8 cellular contexts compared by ENCODE assay signal in genomic region chr13:30395192-30396158, GRCh38. TPM values are rescaled to one million over a fixed set of nuclear protein-coding genes. Genes with fewer than 3 reads are reported as not detected.
A peak's percentile ranks its signal among the peaks of the same experiment; 100 is the strongest.
DNase-seq lines count a peak whose midpoint lies in the region; ATAC-seq and TF ChIP-seq lines count a peak whose summit lies in the region.

No MANE protein-coding gene starts in this region.

- peaks cover 22% of the 10 kb centered on the region for H3K4me1 Mint-ChIP-seq in WTC11

- H3K27ac ChIP-seq in cingulate gyrus (ENCODE audit: low read depth, low read length) = peak overlapping the region; percentile 87

- peaks cover 6% of the 10 kb centered on the region; the same call in 1 of the 2 replicates for H3K27me3 Mint-ChIP-seq in WTC11 (ENCODE audit: low read depth)

- DNase-seq in 8988T (peak; percentile 37), NCI-H2196 treated with DMSO at 0.1 percent for 48 hours (lab: John Stamatoyannopoulos, UW; ENCODE audit: unreplicated experiment) (peak; percentile 9), WTC11 (ENCODE audit: low spot score) (peak; percentile 48), kidney epithelial cell (ENCODE audit: low read depth) (peak; percentile 89)
- peak; percentile 39 to 51 (median 45) for DNase-seq in stimulated activated CD4-positive, alpha-beta T cell treated with anti-CD3 and anti-CD28 coated beads, Interleukin-12 subunit alpha, Interleukin-12 subunit beta, amount 100 ng/mL, for 48 hours (ENCODE audit: low read depth in 2 of 3, low spot score in 1 of 3)

- H3K4me3 ChIP-seq in kidney epithelial cell (ENCODE audit: low read depth, low read length) = peak overlapping the region; percentile 26

- CTCF ChIA-PET in WTC11 (lab: Charles Lee) = interaction anchor here (0.8 to 1.8 kb wide), 7 partner anchors 10 to 263 kb away, joined by 3 to 7 read pairs (median 3); no protein-coding TSS in a partner anchor

- ATAC-seq in GM18511 (IDR thresholded peaks at IDR 0.05; ENCODE audit: unreplicated experiment) (peak; percentile 85), HG03064 (IDR thresholded peaks at IDR 0.05; ENCODE audit: low read depth, unreplicated experiment) (peak; percentile 55), WTC11 (peak; percentile 95)

- H3K36me3 Mint-ChIP-seq in WTC11 = no peaks in the 10 kb centered on the region

- no peaks in the 10 kb centered on the region for H3K27me3 ChIP-seq in kidney epithelial cell (ENCODE audit: control insufficient read depth, insufficient read depth, low read length)

- no peak for TF ChIP-seq CTCF in WTC11 (IDR thresholded peaks at IDR 0.05)
- TF ChIP-seq CTCF in kidney epithelial cell (IDR thresholded peaks at IDR 0.05; ENCODE audit: insufficient read depth, low read length, poor library complexity, severe bottlenecking) = no peak

- peak overlapping the region; percentile 71 for H3K4me3 Mint-ChIP-seq in WTC11

- H3K36me3 ChIP-seq in kidney epithelial cell (ENCODE audit: control insufficient read depth, insufficient read depth, low read length) = no peaks in the 10 kb centered on the region

- POLR2A ChIA-PET in WTC11 (lab: Charles Lee) = interaction anchor here (0.6 to 1.3 kb wide), 4 partner anchors 10 to 69 kb away, joined by 3 to 4 read pairs (median 3); no protein-coding TSS in a partner anchor

- H3K27ac Mint-ChIP-seq in WTC11 = peak overlapping the region; percentile 61

- H3K9me3 Mint-ChIP-seq in WTC11 = no peaks in the 10 kb centered on the region

TF ChIP-seq in WTC11, 78 proteins besides CTCF, POLR2A, EP300 and RAD21:
- TF ChIP-seq MAX (CRISPR knock-in tag; IDR thresholded peaks at IDR 0.05) = peak; percentile 65
- TF ChIP-seq IRF2 (CRISPR knock-in tag; IDR thresholded peaks at IDR 0.05; ENCODE audit: borderline replicate concordance, low read depth) = no peak
- peak; percentile 96 for TF ChIP-seq USF2 (CRISPR knock-in tag; IDR thresholded peaks at IDR 0.05)
- no peak for TF ChIP-seq HMGA2 (CRISPR knock-in tag; IDR thresholded peaks at IDR 0.05)
- TF ChIP-seq, protein P1, sequence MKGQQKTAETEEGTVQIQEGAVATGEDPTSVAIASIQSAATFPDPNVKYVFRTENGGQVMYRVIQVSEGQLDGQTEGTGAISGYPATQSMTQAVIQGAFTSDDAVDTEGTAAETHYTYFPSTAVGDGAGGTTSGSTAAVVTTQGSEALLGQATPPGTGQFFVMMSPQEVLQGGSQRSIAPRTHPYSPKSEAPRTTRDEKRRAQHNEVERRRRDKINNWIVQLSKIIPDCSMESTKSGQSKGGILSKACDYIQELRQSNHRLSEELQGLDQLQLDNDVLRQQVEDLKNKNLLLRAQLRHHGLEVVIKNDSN (CRISPR knock-in tag; IDR thresholded peaks at IDR 0.05) = peak; percentile 96
- no peak for TF ChIP-seq SMAD3 (CRISPR knock-in tag; IDR thresholded peaks at IDR 0.05; ENCODE audit: borderline replicate concordance)
TF ChIP-seq in WTC11: peak in this region for 3.

RNA-seq across cellular contexts. Expression of gene UBE2L5, which starts 26.8 kb away (rescaled TPM):
- total RNA-seq in WTC11 (2021) (0.13 TPM in 1 of 3 replicates, not detected in the others), kidney epithelial cell (not detected in 2 replicates)

Comparison
In these comparisons a context has a peak if more than half of its experiments do, and no peak if none do; other contexts are left out.
1. Peak in every context shown above with its lines: DNase-seq, ATAC-seq, H3K4me3 ChIP-seq and H3K27ac ChIP-seq.
2. DNase-seq: peak in every context shown above with its lines; median percentile 89 in kidney epithelial cell; 48 in WTC11; 45 in stimulated activated CD4-positive, alpha-beta T cell treated with anti-CD3 and anti-CD28 coated beads, Interleukin-12 subunit alpha, Interleukin-12 subunit beta, amount 100 ng/mL, for 48 hours; 37 in 8988T; 9 in NCI-H2196 treated with DMSO at 0.1 percent for 48 hours.